Comparison of ENCODE assay signal across 12 cellular contexts in genomic region chr1:60942896-60943633, GRCh38.
A peak's percentile ranks its signal among the peaks of the same experiment; 100 is the strongest.
DNase-seq lines count a peak whose midpoint lies in the region; ATAC-seq and TF ChIP-seq lines count a peak whose summit lies in the region.
"Had no signal": no experiment of that assay in that cellular context is flagged by ENCODE, and none has a peak within 500 bp of the region (broad histone marks: within the 10 kb centered on the region; RNA-seq: fewer than 3 reads in every experiment).

No MANE protein-coding gene starts in this region.

- H3K27ac Mint-ChIP-seq in WTC11 = peak overlapping the region; percentile 18; the same call in 1 of the 2 replicates
- no peak overlapping the region for H3K27ac Mint-ChIP-seq in endothelial cell (ENCODE audit: unreplicated experiment)
- H3K27ac Mint-ChIP-seq: activated B cell treated with CpG ODN at 0.5 μM for 24 hours had no signal

- DNase-seq in Right ventricle myocardium superior (no peak), cardiac septum (ENCODE audit: low spot score) (no peak), WTC11 (ENCODE audit: low spot score) (no peak), upper lobe of right lung (no peak), endothelial cell (ENCODE audit: low spot score) (no peak), NCI-H2107 treated with DMSO at 0.1 percent for 48 hours (lab: John Stamatoyannopoulos, UW; ENCODE audit: unreplicated experiment) (no peak)
- DNase-seq: activated B cell treated with CpG ODN at 0.5 μM for 24 hours; activated effector memory CD4-positive, alpha-beta T cell treated with anti-CD3 and anti-CD28 coated beads, Interleukin-2, amount 50 U/mL, for 16 hours; NCI-H1417 treated with DMSO at 0.1 percent for 48 hours; sigmoid colon had no signal

- intact Hi-C loops in Right ventricle myocardium superior (cut with DNase I) = no loop called here
- intact Hi-C loops in cardiac septum (cut with DNase I) = no loop called here
- intact Hi-C loops in upper lobe of right lung (cut with DNase I) = no loop called here

- H3K27ac ChIP-seq in upper lobe of right lung = no peak overlapping the region
- H3K27ac ChIP-seq: sigmoid colon had no signal

- H3K36me3 Mint-ChIP-seq in WTC11 (no peaks in the 10 kb centered on the region), endothelial cell (ENCODE audit: low read depth, unreplicated experiment) (no peaks in the 10 kb centered on the region)

- H3K4me1 ChIP-seq in upper lobe of right lung = no peaks in the 10 kb centered on the region
- H3K4me1 ChIP-seq: sigmoid colon had no signal

- ATAC-seq in Right ventricle myocardium superior (ENCODE audit: poor library complexity) = peak; percentile 81
- ATAC-seq in HG03103 (IDR thresholded peaks at IDR 0.05; ENCODE audit: low read depth, unreplicated experiment) = peak; percentile 91
- ATAC-seq in WTC11 = peak; percentile 85
- ATAC-seq in upper lobe of right lung = peak; percentile 59
- ATAC-seq in HG02678 (IDR thresholded peaks at IDR 0.05; ENCODE audit: unreplicated experiment) = no peak

- H3K27me3 Mint-ChIP-seq in WTC11 (ENCODE audit: low read depth) = peaks cover 5% of the 10 kb centered on the region
- no peaks in the 10 kb centered on the region for H3K27me3 Mint-ChIP-seq in endothelial cell (ENCODE audit: unreplicated experiment)

- H3K4me1 Mint-ChIP-seq in WTC11 = peaks cover 54% of the 10 kb centered on the region
- peaks cover 42% of the 10 kb centered on the region for H3K4me1 Mint-ChIP-seq in endothelial cell (ENCODE audit: unreplicated experiment)
- H3K4me1 Mint-ChIP-seq: activated B cell treated with CpG ODN at 0.5 μM for 24 hours had no signal

- H3K9me3 Mint-ChIP-seq in WTC11 (no peaks in the 10 kb centered on the region), endothelial cell (ENCODE audit: unreplicated experiment) (no peaks in the 10 kb centered on the region)
- H3K9me3 Mint-ChIP-seq: activated B cell treated with CpG ODN at 0.5 μM for 24 hours had no signal

- H3K27me3 ChIP-seq in upper lobe of right lung = no peaks in the 10 kb centered on the region
- H3K27me3 ChIP-seq: sigmoid colon had no signal

- TF ChIP-seq CTCF in WTC11 (IDR thresholded peaks at IDR 0.05) = no peak
- TF ChIP-seq CTCF in upper lobe of right lung (IDR thresholded peaks at IDR 0.05) = no peak
- no peak for TF ChIP-seq CTCF in endothelial cell (IDR thresholded peaks at IDR 0.05; ENCODE audit: unreplicated experiment)

- H3K9me3 ChIP-seq in upper lobe of right lung = no peaks in the 10 kb centered on the region
- H3K9me3 ChIP-seq: sigmoid colon had no signal

- POLR2A ChIA-PET in WTC11 (lab: Charles Lee) = no interaction called here

- H3K4me3 Mint-ChIP-seq in WTC11 (no peak overlapping the region), endothelial cell (ENCODE audit: unreplicated experiment) (no peak overlapping the region)
- H3K4me3 Mint-ChIP-seq: activated B cell treated with CpG ODN at 0.5 μM for 24 hours had no signal

- no peak overlapping the region for H3K4me3 ChIP-seq in upper lobe of right lung
- H3K4me3 ChIP-seq: sigmoid colon had no signal

- H3K36me3 ChIP-seq in upper lobe of right lung = no peaks in the 10 kb centered on the region
- H3K36me3 ChIP-seq: sigmoid colon had no signal

- CTCF ChIA-PET in WTC11 (lab: Charles Lee) = interaction anchor here (1.2 kb wide), 1 partner anchor 100 kb away, joined by 3 read pairs; no protein-coding TSS in a partner anchor

TF ChIP-seq in WTC11, 78 proteins besides CTCF, POLR2A, EP300 and RAD21:
- TF ChIP-seq SMAD3 (CRISPR knock-in tag; IDR thresholded peaks at IDR 0.05; ENCODE audit: borderline replicate concordance) = no peak
- peak; percentile 26; the same call in 1 of the 2 replicates for TF ChIP-seq ZSCAN18 (CRISPR knock-in tag; IDR thresholded peaks at IDR 0.05)
- TF ChIP-seq ZNF423 (CRISPR knock-in tag; IDR thresholded peaks at IDR 0.05) = peak; percentile 61
- no peak for TF ChIP-seq PRRX2 (CRISPR knock-in tag; IDR thresholded peaks at IDR 0.05)
- TF ChIP-seq AR (CRISPR knock-in tag; IDR thresholded peaks at IDR 0.05) = no peak
- TF ChIP-seq ZNF121 (CRISPR knock-in tag; IDR thresholded peaks at IDR 0.05) = 0 out of 2 replicates have a peak, but pooled peaks have one; percentile 53
